In the genomic region with DNA sequence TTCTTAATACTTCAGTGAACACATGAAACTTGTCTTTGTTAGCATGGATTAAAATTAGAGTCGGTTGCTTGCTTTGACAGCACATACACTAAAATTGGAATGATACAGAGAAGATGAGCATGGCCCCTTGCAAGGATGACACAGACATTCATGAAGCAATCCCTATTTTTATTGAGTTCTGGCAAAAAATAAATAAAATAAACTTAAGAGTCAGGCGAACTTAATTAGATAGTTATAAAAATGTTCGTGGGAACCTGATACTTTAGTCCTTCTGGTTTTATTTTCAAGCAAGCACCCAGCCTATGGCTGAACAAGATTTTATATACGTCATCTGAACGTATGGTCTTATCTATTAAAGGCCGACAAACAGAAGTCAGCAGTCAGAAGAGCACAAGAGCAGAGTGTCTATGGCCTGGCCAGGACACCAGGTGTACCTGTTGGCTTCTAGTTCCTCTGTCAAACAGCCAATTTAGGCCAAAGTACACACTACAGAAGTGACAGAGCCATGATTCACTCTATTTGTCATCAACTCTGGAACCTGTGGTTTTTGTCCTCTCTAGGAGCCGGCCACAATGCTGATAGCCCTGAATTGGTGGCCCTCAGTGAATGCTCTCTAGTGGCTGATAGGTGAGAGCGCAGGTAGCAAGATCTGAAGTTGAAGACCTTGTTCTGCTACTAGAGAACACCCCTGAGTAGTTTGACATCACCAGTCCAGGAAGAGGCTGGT, we compare ENCODE assay signal across 9 cellular contexts.
DNase-seq lines count a peak whose midpoint lies in the region; ATAC-seq, FAIRE-seq and TF ChIP-seq lines count a peak whose summit lies in the region.
"Had no signal": no experiment of that assay in that cellular context is flagged by ENCODE, and none has a peak within 500 bp of the region (broad histone marks: within the 10 kb centered on the region; RNA-seq: fewer than 3 reads in every experiment).

No MANE protein-coding gene starts in this region.

- H3K4me1 ChIP-seq in pancreas: peaks cover 0 to 10% (median 0%) of the 10 kb centered on the region in 3 donors

- TF ChIP-seq CTCF in GM12873 (IDR thresholded peaks at IDR 0.05; ENCODE audit: insufficient read depth, low read depth, low read length, missing control alignments): peak; percentile 26
- TF ChIP-seq CTCF in pancreas (IDR thresholded peaks at IDR 0.05): peak in 3 of 4 donors; percentile 16 to 17 (median 17)

- H3K36me3 ChIP-seq in pancreas: peaks cover 0 to 14% (median 0%) of the 10 kb centered on the region in 3 donors

- H3K4me3 ChIP-seq in pancreas: no peak overlapping the region

- intact Hi-C loops in pancreas (cut with DNase I): no loop called here

- no peaks in the 10 kb centered on the region for H3K27me3 ChIP-seq in pancreas

- peak overlapping the region in 3 of 4 donors; percentile 6 to 62 (median 43) for H3K27ac ChIP-seq in pancreas
- H3K27ac ChIP-seq in substantia nigra (ENCODE audit: low read depth, low read length, poor library complexity, severe bottlenecking): no peak overlapping the region

- ATAC-seq in pancreas (peak; percentile 95 to 98 (median 97)), HG03280 (IDR thresholded peaks at IDR 0.05; ENCODE audit: unreplicated experiment) (no peak), HG03442 (IDR thresholded peaks at IDR 0.05; ENCODE audit: unreplicated experiment) (no peak)

- H3K9me3 ChIP-seq in pancreas: no peaks in the 10 kb centered on the region

- 46% methylated on average over 8 of the region's 8 CpGs for WGBS in pancreas, 2 donors

- DNase-seq in NCI-H2196 (lab: John Stamatoyannopoulos, UW; ENCODE audit: unreplicated experiment) (peak; percentile 78), cerebellum (ENCODE audit: low spot score) (peak; percentile 4), pancreas (peak in 5 of 6 donors; percentile 50 to 85 (median 66)), substantia nigra (lab: John Stamatoyannopoulos, UW) (no peak), NCI-H748 (lab: John Stamatoyannopoulos, UW; ENCODE audit: unreplicated experiment) (no peak)

- no peak for FAIRE-seq in pancreas (lab: Jason Lieb, UNC)
- FAIRE-seq: GM18507 had no signal

Comparison
In these comparisons a context has a peak if more than half of its experiments do, and no peak if none do; other contexts are left out.
1. DNase-seq: peak in NCI-H2196 (single experiment), cerebellum (single experiment) and pancreas (5 of 6); none in substantia nigra (0 of 49) and NCI-H748 (single experiment).
2. ATAC-seq: peak in pancreas (4 of 4); none in HG03280 (single experiment) and HG03442 (single experiment).